In the genomic region with DNA sequence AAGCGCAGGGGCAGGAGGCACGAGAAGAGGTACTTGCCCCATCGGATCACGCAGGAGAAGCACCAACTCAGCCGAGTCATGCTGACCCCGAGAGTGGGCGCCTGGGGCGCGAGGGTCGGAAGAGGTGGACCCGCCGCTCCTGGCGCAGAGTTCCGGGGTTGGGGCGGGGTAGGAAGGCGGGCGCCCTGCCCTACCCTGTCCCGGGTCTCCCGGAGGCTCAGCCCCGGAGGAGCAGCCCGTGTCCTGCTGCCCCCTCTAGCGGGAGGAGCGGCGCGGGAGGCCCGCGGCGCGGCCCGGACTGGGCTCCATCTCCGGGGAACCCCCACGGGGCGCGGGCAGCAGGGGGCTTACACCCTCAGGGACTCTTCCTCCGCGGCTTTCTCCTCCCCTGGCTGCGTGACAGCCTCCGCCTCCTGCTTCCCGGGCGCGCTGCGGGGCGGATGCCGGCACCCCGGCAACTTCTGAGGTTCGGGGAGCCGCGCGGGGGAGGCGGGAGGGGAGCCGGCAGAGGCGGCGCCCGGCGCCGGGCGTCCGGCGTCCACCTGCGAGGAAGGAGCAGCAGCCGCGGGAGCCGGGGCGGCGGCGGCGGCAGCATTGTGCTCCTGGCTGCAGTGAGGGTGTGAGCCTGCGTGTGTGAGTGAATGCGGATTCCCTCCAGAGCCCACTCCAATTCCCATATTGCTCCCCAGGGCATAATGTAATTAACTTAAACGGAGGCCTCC, we compare ENCODE assay signal across 8 cellular contexts. TPM values are rescaled to one million over a fixed set of nuclear protein-coding genes. Genes with fewer than 3 reads are reported as not detected.
DNase-seq lines count a peak whose midpoint lies in the region; ATAC-seq and FAIRE-seq lines count a peak whose summit lies in the region.

No MANE protein-coding gene starts in this region.

- no peaks in the 10 kb centered on the region for H3K9me3 Mint-ChIP-seq in activated CD4-positive, alpha-beta memory T cell treated with anti-CD3 and anti-CD28 coated beads for 36 hours

- DNase-seq in Daoy (ENCODE audit: low read depth) (peak; percentile 63), HTR-8/SVneo (ENCODE audit: insufficient read length, low spot score) (peak; percentile 64), epidermal melanocyte (ENCODE audit: insufficient read length, low spot score) (peak; percentile 86), ureter (ENCODE audit: low spot score) (peak; percentile 57)
- peak; percentile 42 for DNase-seq in activated CD4-positive, alpha-beta memory T cell treated with anti-CD3 and anti-CD28 coated beads for 36 hours

- no peaks in the 10 kb centered on the region for H3K36me3 ChIP-seq in muscle layer of duodenum (ENCODE audit: control insufficient read depth in 1 of 2, insufficient read depth in 2 of 2, low read length in 2 of 2)

- CTCF ChIA-PET in activated CD4-positive, alpha-beta memory T cell treated with anti-CD3 and anti-CD28 coated beads for 36 hours (lab: Charles Lee): interaction anchor here (1.2 kb wide), 1 partner anchor 16 kb away, joined by 3 read pairs; no protein-coding TSS in a partner anchor

- peaks cover 0 to 18% of the 10 kb centered on the region in 2 donors for H3K4me1 ChIP-seq in muscle layer of duodenum (ENCODE audit: control insufficient read depth in 1 of 2, insufficient read depth in 2 of 2, low read length in 2 of 2)

- no peaks in the 10 kb centered on the region for H3K9me3 ChIP-seq in muscle layer of duodenum (ENCODE audit: control insufficient read depth in 1 of 2, low read length in 2 of 2)

- H3K27me3 ChIP-seq in muscle layer of duodenum (ENCODE audit: low read depth, low read length): peaks cover 9% of the 10 kb centered on the region

- intact Hi-C loops in activated CD4-positive, alpha-beta memory T cell treated with anti-CD3 and anti-CD28 coated beads for 36 hours (cut with micrococcal nuclease): no loop called here

- H3K36me3 Mint-ChIP-seq in activated CD4-positive, alpha-beta memory T cell treated with anti-CD3 and anti-CD28 coated beads for 36 hours: no peaks in the 10 kb centered on the region

- no peak overlapping the region for H3K27ac Mint-ChIP-seq in activated CD4-positive, alpha-beta memory T cell treated with anti-CD3 and anti-CD28 coated beads for 36 hours

- FAIRE-seq in HTR-8/SVneo (lab: Jason Lieb, UNC): no peak

- peaks cover 37% of the 10 kb centered on the region for H3K27me3 Mint-ChIP-seq in activated CD4-positive, alpha-beta memory T cell treated with anti-CD3 and anti-CD28 coated beads for 36 hours

- POLR2A ChIA-PET in activated CD4-positive, alpha-beta memory T cell treated with anti-CD3 and anti-CD28 coated beads for 36 hours (lab: Charles Lee): no interaction called here

- peak overlapping the region; percentile 61 for H3K4me3 Mint-ChIP-seq in activated CD4-positive, alpha-beta memory T cell treated with anti-CD3 and anti-CD28 coated beads for 36 hours

- H3K4me3 ChIP-seq in muscle layer of duodenum (ENCODE audit: low read depth in 1 of 2, low read length in 2 of 2): peak overlapping the region; percentile 26 to 63

- ATAC-seq in HG02678 (IDR thresholded peaks at IDR 0.05; ENCODE audit: unreplicated experiment) (no peak), GM18517 (IDR thresholded peaks at IDR 0.05; ENCODE audit: unreplicated experiment) (no peak)

- H3K27ac ChIP-seq in muscle layer of duodenum (ENCODE audit: low read length): no peak overlapping the region

- peaks cover 10% of the 10 kb centered on the region for H3K4me1 Mint-ChIP-seq in activated CD4-positive, alpha-beta memory T cell treated with anti-CD3 and anti-CD28 coated beads for 36 hours (ENCODE audit: low read depth)

RNA-seq across cellular contexts. Expression of a gene that starts 7.5 kb away (rescaled TPM):
- total RNA-seq in Daoy (2014; rRNA removed; shearing (Covaris generic)): 0.80 and 2.6 TPM in 2 replicates
- under 1 TPM; 0.92 to 0.97 TPM for total RNA-seq in activated CD4-positive, alpha-beta memory T cell treated with anti-CD3 and anti-CD28 coated beads for 36 hours
- 581 TPM for total RNA-seq in ureter

RNA-seq across cellular contexts. Expression of a gene that starts 58.8 kb away (rescaled TPM):
- total RNA-seq in Daoy (2014; rRNA removed; shearing (Covaris generic)): not detected in 2 replicates
- 1 to 10 TPM in 1 of 2 experiments, under 1 TPM in 1; 0.93 to 1.8 TPM for total RNA-seq in activated CD4-positive, alpha-beta memory T cell treated with anti-CD3 and anti-CD28 coated beads for 36 hours
- total RNA-seq in ureter: 5.6 TPM

Comparison
In these comparisons a context has a peak if more than half of its experiments do, and no peak if none do; other contexts are left out.
1. RNA of a gene that starts 7.5 kb away (total RNA-seq): 581 TPM in ureter (single experiment); 0.80 to 2.6 TPM in Daoy and 0.92 to 0.97 TPM in activated CD4-positive, alpha-beta memory T cell treated with anti-CD3 and anti-CD28 coated beads for 36 hours; every median in the first group is over 100 times any median in the second.
2. Peak in every context shown above with its lines, with median percentiles within 50 percentile points of each other: DNase-seq.